In genomic region chr13:109595466-109595865, GRCh38 we compare ENCODE assay signal across 20 cellular contexts.
DNase-seq lines count a peak whose midpoint lies in the region; ATAC-seq and TF ChIP-seq lines count a peak whose summit lies in the region.
"Had no signal": no experiment of that assay in that cellular context is flagged by ENCODE, and none has a peak within 500 bp of the region (broad histone marks: within the 10 kb centered on the region; RNA-seq: fewer than 3 reads in every experiment).

No MANE protein-coding gene starts in this region.

- DNase-seq in AG09309 (ENCODE audit: low read depth), result peak; percentile 18
- DNase-seq in GM04503 (ENCODE audit: low read depth), result peak; percentile 31
- DNase-seq in choroid plexus epithelial cell (ENCODE audit: low read depth), result peak; percentile 68
- peak; percentile 28 for DNase-seq in fibroblast of the conjunctiva (ENCODE audit: low read depth)
- DNase-seq in immature natural killer cell, result no peak
- DNase-seq in activated CD8-positive, alpha-beta memory T cell treated with anti-CD3 and anti-CD28 coated beads, Interleukin-2, amount 50 U/mL, for 4 hours, result no peak
- no peak for DNase-seq in CD8-positive, alpha-beta memory T cell
- DNase-seq in stimulated activated effector memory CD8-positive, alpha-beta T cell treated with anti-CD3 and anti-CD28 coated beads, Interleukin-12 subunit alpha, Interleukin-12 subunit beta, amount 100 ng/mL, for 72 hours (ENCODE audit: low spot score in 2 of 2), result no peak
- DNase-seq: AML-193, Calu3, DMS53, MV-4-11, NCI-H1436, NCI-H2081, NCI-H510A treated with DMSO at 0.1 percent for 48 hours, NCI-H82, PC-3 had no signal

- CTCF ChIA-PET in CD8-positive, alpha-beta memory T cell (lab: Charles Lee), result no interaction called here

- H3K4me3 Mint-ChIP-seq in immature natural killer cell, result no peak overlapping the region
- H3K4me3 Mint-ChIP-seq in CD8-positive, alpha-beta memory T cell, result no peak overlapping the region
- H3K4me3 Mint-ChIP-seq in stimulated activated effector memory CD8-positive, alpha-beta T cell treated with anti-CD3 and anti-CD28 coated beads, Interleukin-12 subunit alpha, Interleukin-12 subunit beta, amount 100 ng/mL, for 72 hours, result no peak overlapping the region

- no peak for ATAC-seq in stimulated activated effector memory CD8-positive, alpha-beta T cell treated with anti-CD3 and anti-CD28 coated beads, Interleukin-12 subunit alpha, Interleukin-12 subunit beta, amount 100 ng/mL, for 72 hours
- ATAC-seq: GM12878, K562, PC-3 had no signal

- TF ChIP-seq CTCF in AG09309 (IDR thresholded peaks at IDR 0.05; ENCODE audit: control insufficient read depth, insufficient read depth, low read depth, low read length, missing control alignments) (no peak), choroid plexus epithelial cell (conservative IDR thresholded peaks at IDR 0.05; ENCODE audit: low read depth, low read length) (no peak)

- POLR2A ChIA-PET in CD8-positive, alpha-beta memory T cell (lab: Charles Lee), result no interaction called here

- H3K36me3 Mint-ChIP-seq in immature natural killer cell, result no peaks in the 10 kb centered on the region
- no peaks in the 10 kb centered on the region for H3K36me3 Mint-ChIP-seq in CD8-positive, alpha-beta memory T cell
- no peaks in the 10 kb centered on the region for H3K36me3 Mint-ChIP-seq in stimulated activated effector memory CD8-positive, alpha-beta T cell treated with anti-CD3 and anti-CD28 coated beads, Interleukin-12 subunit alpha, Interleukin-12 subunit beta, amount 100 ng/mL, for 72 hours

- H3K4me1 ChIP-seq in CD8-positive, alpha-beta memory T cell (ENCODE audit: insufficient read depth, low read length), result no peaks in the 10 kb centered on the region

- peaks cover 2 to 9% (median 5%) of the 10 kb centered on the region in 3 donors for H3K27me3 Mint-ChIP-seq in immature natural killer cell (ENCODE audit: low read depth in 3 of 3)
- H3K27me3 Mint-ChIP-seq in CD8-positive, alpha-beta memory T cell, result peaks cover 0 to 3% of the 10 kb centered on the region in 2 donors

- H3K9me3 ChIP-seq in CD8-positive, alpha-beta memory T cell (ENCODE audit: low read length), result no peaks in the 10 kb centered on the region

- no peaks in the 10 kb centered on the region for H3K27me3 ChIP-seq in CD8-positive, alpha-beta memory T cell (ENCODE audit: insufficient read depth, low read length, poor library complexity, severe bottlenecking)

- H3K27ac ChIP-seq in CD8-positive, alpha-beta memory T cell (ENCODE audit: low read depth, low read length), result no peak overlapping the region
- H3K27ac ChIP-seq: RWPE1 had no signal

- H3K4me1 Mint-ChIP-seq in immature natural killer cell, result no peaks in the 10 kb centered on the region
- no peaks in the 10 kb centered on the region for H3K4me1 Mint-ChIP-seq in CD8-positive, alpha-beta memory T cell
- no peaks in the 10 kb centered on the region for H3K4me1 Mint-ChIP-seq in stimulated activated effector memory CD8-positive, alpha-beta T cell treated with anti-CD3 and anti-CD28 coated beads, Interleukin-12 subunit alpha, Interleukin-12 subunit beta, amount 100 ng/mL, for 72 hours

- no peaks in the 10 kb centered on the region for H3K36me3 ChIP-seq in CD8-positive, alpha-beta memory T cell (ENCODE audit: insufficient read depth, low read length)

- H3K9me3 Mint-ChIP-seq in immature natural killer cell, result peaks cover 0 to 2% (median 0%) of the 10 kb centered on the region in 6 donors
- H3K9me3 Mint-ChIP-seq in CD8-positive, alpha-beta memory T cell, result no peaks in the 10 kb centered on the region
- H3K9me3 Mint-ChIP-seq in stimulated activated effector memory CD8-positive, alpha-beta T cell treated with anti-CD3 and anti-CD28 coated beads, Interleukin-12 subunit alpha, Interleukin-12 subunit beta, amount 100 ng/mL, for 72 hours, result no peaks in the 10 kb centered on the region

- H3K4me3 ChIP-seq in AG09309 (ENCODE audit: control insufficient read depth, low read depth, low read length) (no peak overlapping the region), choroid plexus epithelial cell (ENCODE audit: low read depth, low read length) (no peak overlapping the region)
- H3K4me3 ChIP-seq in CD8-positive, alpha-beta memory T cell (ENCODE audit: low read length), result no peak overlapping the region
- H3K4me3 ChIP-seq: GM12878, K562 had no signal

- no peak overlapping the region for H3K27ac Mint-ChIP-seq in immature natural killer cell
- no peak overlapping the region for H3K27ac Mint-ChIP-seq in CD8-positive, alpha-beta memory T cell
- no peak overlapping the region for H3K27ac Mint-ChIP-seq in stimulated activated effector memory CD8-positive, alpha-beta T cell treated with anti-CD3 and anti-CD28 coated beads, Interleukin-12 subunit alpha, Interleukin-12 subunit beta, amount 100 ng/mL, for 72 hours

Comparison
In these comparisons a context has a peak if more than half of its experiments do, and no peak if none do; other contexts are left out.
1. DNase-seq: peak in AG09309 (single experiment), GM04503 (single experiment), choroid plexus epithelial cell (single experiment) and fibroblast of the conjunctiva (single experiment); none in immature natural killer cell (0 of 3), activated CD8-positive, alpha-beta memory T cell treated with anti-CD3 and anti-CD28 coated beads, Interleukin-2, amount 50 U/mL, for 4 hours (single experiment), CD8-positive, alpha-beta memory T cell (0 of 5) and stimulated activated effector memory CD8-positive, alpha-beta T cell treated with anti-CD3 and anti-CD28 coated beads, Interleukin-12 subunit alpha, Interleukin-12 subunit beta, amount 100 ng/mL, for 72 hours (0 of 2).